In the genomic region with DNA sequence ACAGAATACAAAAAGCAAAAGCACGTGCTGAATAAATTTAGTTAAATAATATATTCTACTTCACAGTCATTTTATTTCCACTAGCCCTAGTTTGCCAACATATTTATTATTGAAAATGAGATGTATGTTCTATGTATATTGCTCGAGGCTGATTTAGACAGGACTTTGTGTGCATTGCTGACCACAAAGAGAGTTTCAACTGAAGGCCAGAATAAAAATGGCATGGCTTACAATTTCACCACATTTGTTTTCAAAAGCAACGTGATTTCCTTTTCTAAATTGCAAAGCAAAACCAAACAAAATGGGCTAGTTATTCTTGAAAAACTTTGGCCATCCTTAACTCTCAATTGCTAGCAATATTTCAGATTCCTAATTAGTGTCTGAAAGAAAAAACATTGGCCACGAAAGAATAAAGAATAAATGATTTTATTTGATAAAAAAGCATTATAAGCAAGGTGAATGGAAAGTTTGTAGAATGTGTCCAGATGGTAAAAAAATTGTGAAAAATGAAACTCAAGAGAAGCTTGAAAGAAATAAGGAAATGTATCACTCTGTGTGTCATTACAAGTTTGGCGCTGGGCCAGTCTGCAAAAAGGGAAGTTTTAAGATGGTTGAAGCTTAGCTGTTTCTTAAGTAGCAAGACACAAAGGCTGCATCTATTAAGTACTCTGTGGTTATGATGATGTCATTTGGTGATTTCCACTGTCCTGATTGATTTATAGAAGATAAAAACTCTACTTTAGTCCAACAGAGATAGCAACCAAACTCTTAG, we compare ENCODE assay signal across 1 cellular context.
TF ChIP-seq lines count a peak whose summit lies in the region.

No MANE protein-coding gene starts in this region.

TF ChIP-seq in GM12878, 131 proteins besides CTCF, POLR2A, EP300 and RAD21 (continued from another document and continues in another):
- TF ChIP-seq, protein P1, sequence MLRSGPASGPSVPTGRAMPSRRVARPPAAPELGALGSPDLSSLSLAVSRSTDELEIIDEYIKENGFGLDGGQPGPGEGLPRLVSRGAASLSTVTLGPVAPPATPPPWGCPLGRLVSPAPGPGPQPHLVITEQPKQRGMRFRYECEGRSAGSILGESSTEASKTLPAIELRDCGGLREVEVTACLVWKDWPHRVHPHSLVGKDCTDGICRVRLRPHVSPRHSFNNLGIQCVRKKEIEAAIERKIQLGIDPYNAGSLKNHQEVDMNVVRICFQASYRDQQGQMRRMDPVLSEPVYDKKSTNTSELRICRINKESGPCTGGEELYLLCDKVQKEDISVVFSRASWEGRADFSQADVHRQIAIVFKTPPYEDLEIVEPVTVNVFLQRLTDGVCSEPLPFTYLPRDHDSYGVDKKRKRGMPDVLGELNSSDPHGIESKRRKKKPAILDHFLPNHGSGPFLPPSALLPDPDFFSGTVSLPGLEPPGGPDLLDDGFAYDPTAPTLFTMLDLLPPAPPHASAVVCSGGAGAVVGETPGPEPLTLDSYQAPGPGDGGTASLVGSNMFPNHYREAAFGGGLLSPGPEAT (IDR thresholded peaks at IDR 0.05; ENCODE audit: low read depth) = peak; percentile 98
- TF ChIP-seq KDM1A (IDR thresholded peaks at IDR 0.05; ENCODE audit: borderline replicate concordance) = no peak
- no peak for TF ChIP-seq SMAD5 (IDR thresholded peaks at IDR 0.05; ENCODE audit: low read depth)
- peak; percentile 75 for TF ChIP-seq JUND (IDR thresholded peaks at IDR 0.05; ENCODE audit: low read depth, low read length)
- TF ChIP-seq RAD51 (IDR thresholded peaks at IDR 0.05) = no peak; the same call in 1 of the 2 replicates
- peak in 1 of 2 experiments; percentile 61; a peak in 2 of 4 replicates for TF ChIP-seq ETV6 (conservative IDR thresholded peaks at IDR 0.05 in 1 of 2, IDR thresholded peaks at IDR 0.05 in 1 of 2; ENCODE audit: borderline replicate concordance in 1 of 2, low read depth in 1 of 2)
- no peak for TF ChIP-seq CHD4 (IDR thresholded peaks at IDR 0.05)
- TF ChIP-seq, protein P2, sequence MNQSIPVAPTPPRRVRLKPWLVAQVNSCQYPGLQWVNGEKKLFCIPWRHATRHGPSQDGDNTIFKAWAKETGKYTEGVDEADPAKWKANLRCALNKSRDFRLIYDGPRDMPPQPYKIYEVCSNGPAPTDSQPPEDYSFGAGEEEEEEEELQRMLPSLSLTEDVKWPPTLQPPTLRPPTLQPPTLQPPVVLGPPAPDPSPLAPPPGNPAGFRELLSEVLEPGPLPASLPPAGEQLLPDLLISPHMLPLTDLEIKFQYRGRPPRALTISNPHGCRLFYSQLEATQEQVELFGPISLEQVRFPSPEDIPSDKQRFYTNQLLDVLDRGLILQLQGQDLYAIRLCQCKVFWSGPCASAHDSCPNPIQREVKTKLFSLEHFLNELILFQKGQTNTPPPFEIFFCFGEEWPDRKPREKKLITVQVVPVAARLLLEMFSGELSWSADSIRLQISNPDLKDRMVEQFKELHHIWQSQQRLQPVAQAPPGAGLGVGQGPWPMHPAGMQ (IDR thresholded peaks at IDR 0.05; ENCODE audit: borderline replicate concordance) = no peak
- TF ChIP-seq, protein P3, sequence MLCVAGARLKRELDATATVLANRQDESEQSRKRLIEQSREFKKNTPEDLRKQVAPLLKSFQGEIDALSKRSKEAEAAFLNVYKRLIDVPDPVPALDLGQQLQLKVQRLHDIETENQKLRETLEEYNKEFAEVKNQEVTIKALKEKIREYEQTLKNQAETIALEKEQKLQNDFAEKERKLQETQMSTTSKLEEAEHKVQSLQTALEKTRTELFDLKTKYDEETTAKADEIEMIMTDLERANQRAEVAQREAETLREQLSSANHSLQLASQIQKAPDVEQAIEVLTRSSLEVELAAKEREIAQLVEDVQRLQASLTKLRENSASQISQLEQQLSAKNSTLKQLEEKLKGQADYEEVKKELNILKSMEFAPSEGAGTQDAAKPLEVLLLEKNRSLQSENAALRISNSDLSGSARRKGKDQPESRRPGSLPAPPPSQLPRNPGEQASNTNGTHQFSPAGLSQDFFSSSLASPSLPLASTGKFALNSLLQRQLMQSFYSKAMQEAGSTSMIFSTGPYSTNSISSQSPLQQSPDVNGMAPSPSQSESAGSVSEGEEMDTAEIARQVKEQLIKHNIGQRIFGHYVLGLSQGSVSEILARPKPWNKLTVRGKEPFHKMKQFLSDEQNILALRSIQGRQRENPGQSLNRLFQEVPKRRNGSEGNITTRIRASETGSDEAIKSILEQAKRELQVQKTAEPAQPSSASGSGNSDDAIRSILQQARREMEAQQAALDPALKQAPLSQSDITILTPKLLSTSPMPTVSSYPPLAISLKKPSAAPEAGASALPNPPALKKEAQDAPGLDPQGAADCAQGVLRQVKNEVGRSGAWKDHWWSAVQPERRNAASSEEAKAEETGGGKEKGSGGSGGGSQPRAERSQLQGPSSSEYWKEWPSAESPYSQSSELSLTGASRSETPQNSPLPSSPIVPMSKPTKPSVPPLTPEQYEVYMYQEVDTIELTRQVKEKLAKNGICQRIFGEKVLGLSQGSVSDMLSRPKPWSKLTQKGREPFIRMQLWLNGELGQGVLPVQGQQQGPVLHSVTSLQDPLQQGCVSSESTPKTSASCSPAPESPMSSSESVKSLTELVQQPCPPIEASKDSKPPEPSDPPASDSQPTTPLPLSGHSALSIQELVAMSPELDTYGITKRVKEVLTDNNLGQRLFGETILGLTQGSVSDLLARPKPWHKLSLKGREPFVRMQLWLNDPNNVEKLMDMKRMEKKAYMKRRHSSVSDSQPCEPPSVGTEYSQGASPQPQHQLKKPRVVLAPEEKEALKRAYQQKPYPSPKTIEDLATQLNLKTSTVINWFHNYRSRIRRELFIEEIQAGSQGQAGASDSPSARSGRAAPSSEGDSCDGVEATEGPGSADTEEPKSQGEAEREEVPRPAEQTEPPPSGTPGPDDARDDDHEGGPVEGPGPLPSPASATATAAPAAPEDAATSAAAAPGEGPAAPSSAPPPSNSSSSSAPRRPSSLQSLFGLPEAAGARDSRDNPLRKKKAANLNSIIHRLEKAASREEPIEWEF (IDR thresholded peaks at IDR 0.05; ENCODE audit: insufficient replicate concordance, low read depth, low read length) = peak; percentile 56
- TF ChIP-seq RB1 (IDR thresholded peaks at IDR 0.05; ENCODE audit: borderline replicate concordance) = no peak
- no peak for TF ChIP-seq MYC (IDR thresholded peaks at IDR 0.05; ENCODE audit: insufficient read depth, insufficient read length, insufficient replicate concordance, low read length, severe bottlenecking)
- TF ChIP-seq, protein P4, sequence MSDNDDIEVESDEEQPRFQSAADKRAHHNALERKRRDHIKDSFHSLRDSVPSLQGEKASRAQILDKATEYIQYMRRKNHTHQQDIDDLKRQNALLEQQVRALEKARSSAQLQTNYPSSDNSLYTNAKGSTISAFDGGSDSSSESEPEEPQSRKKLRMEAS (IDR thresholded peaks at IDR 0.05; ENCODE audit: low read depth, low read length) = no peak; the same call in 1 of the 2 replicates
- TF ChIP-seq MEF2A (IDR thresholded peaks at IDR 0.05; ENCODE audit: insufficient read depth, low read depth, low read length) = peak; percentile 52; the same call in 1 of the 2 replicates
- no peak for TF ChIP-seq WRNIP1 (IDR thresholded peaks at IDR 0.05; ENCODE audit: borderline replicate concordance, low read depth, low read length)
- TF ChIP-seq, protein P5, sequence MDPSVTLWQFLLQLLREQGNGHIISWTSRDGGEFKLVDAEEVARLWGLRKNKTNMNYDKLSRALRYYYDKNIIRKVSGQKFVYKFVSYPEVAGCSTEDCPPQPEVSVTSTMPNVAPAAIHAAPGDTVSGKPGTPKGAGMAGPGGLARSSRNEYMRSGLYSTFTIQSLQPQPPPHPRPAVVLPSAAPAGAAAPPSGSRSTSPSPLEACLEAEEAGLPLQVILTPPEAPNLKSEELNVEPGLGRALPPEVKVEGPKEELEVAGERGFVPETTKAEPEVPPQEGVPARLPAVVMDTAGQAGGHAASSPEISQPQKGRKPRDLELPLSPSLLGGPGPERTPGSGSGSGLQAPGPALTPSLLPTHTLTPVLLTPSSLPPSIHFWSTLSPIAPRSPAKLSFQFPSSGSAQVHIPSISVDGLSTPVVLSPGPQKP (IDR thresholded peaks at IDR 0.05; ENCODE audit: low read depth, low read length) = no peak
- no peak; the same call in 1 of the 2 replicates for TF ChIP-seq ZNF217 (IDR thresholded peaks at IDR 0.05)
- TF ChIP-seq MXI1 (IDR thresholded peaks at IDR 0.05; ENCODE audit: low read depth, low read length) = no peak
- TF ChIP-seq, protein P6, sequence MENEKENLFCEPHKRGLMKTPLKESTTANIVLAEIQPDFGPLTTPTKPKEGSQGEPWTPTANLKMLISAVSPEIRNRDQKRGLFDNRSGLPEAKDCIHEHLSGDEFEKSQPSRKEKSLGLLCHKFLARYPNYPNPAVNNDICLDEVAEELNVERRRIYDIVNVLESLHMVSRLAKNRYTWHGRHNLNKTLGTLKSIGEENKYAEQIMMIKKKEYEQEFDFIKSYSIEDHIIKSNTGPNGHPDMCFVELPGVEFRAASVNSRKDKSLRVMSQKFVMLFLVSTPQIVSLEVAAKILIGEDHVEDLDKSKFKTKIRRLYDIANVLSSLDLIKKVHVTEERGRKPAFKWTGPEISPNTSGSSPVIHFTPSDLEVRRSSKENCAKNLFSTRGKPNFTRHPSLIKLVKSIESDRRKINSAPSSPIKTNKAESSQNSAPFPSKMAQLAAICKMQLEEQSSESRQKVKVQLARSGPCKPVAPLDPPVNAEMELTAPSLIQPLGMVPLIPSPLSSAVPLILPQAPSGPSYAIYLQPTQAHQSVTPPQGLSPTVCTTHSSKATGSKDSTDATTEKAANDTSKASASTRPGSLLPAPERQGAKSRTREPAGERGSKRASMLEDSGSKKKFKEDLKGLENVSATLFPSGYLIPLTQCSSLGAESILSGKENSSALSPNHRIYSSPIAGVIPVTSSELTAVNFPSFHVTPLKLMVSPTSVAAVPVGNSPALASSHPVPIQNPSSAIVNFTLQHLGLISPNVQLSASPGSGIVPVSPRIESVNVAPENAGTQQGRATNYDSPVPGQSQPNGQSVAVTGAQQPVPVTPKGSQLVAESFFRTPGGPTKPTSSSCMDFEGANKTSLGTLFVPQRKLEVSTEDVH (IDR thresholded peaks at IDR 0.05; ENCODE audit: low read depth, partially characterized antibody) = no peak
- TF ChIP-seq POU2F2 (IDR thresholded peaks at IDR 0.05; ENCODE audit: borderline replicate concordance, low read depth, low read length) = peak; percentile 76; the same call in 1 of the 3 replicates
- TF ChIP-seq, protein P7, sequence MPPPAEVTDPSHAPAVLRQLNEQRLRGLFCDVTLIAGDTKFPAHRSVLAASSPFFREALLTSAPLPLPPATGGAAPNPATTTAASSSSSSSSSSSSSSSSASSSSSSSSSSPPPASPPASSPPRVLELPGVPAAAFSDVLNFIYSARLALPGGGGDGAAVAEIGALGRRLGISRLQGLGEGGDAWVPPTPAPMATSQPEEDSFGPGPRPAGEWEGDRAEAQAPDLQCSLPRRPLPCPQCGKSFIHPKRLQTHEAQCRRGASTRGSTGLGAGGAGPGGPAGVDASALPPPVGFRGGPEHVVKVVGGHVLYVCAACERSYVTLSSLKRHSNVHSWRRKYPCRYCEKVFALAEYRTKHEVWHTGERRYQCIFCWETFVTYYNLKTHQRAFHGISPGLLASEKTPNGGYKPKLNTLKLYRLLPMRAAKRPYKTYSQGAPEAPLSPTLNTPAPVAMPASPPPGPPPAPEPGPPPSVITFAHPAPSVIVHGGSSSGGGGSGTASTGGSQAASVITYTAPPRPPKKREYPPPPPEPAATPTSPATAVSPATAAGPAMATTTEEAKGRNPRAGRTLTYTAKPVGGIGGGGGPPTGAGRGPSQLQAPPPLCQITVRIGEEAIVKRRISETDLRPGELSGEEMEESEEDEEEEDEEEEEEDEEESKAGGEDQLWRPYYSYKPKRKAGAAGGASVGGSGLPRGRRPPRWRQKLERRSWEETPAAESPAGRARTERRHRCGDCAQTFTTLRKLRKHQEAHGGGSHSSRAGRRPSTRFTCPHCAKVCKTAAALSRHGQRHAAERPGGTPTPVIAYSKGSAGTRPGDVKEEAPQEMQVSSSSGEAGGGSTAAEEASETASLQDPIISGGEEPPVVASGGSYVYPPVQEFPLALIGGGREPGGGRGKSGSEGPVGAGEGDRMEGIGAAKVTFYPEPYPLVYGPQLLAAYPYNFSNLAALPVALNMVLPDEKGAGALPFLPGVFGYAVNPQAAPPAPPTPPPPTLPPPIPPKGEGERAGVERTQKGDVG (CRISPR knock-in tag; IDR thresholded peaks at IDR 0.05) = no peak
- TF ChIP-seq FOXK2 (IDR thresholded peaks at IDR 0.05) = no peak
- no peak for TF ChIP-seq KAT2A (conservative IDR thresholded peaks at IDR 0.05; ENCODE audit: control insufficient read depth, low read depth, low read length)
- TF ChIP-seq STAT3 (IDR thresholded peaks at IDR 0.05; ENCODE audit: low read depth, low read length) = peak; percentile 70; the same call in 1 of the 2 replicates
- no peak for TF ChIP-seq CHD1 (IDR thresholded peaks at IDR 0.05; ENCODE audit: low read depth, low read length)
- TF ChIP-seq, protein P8, sequence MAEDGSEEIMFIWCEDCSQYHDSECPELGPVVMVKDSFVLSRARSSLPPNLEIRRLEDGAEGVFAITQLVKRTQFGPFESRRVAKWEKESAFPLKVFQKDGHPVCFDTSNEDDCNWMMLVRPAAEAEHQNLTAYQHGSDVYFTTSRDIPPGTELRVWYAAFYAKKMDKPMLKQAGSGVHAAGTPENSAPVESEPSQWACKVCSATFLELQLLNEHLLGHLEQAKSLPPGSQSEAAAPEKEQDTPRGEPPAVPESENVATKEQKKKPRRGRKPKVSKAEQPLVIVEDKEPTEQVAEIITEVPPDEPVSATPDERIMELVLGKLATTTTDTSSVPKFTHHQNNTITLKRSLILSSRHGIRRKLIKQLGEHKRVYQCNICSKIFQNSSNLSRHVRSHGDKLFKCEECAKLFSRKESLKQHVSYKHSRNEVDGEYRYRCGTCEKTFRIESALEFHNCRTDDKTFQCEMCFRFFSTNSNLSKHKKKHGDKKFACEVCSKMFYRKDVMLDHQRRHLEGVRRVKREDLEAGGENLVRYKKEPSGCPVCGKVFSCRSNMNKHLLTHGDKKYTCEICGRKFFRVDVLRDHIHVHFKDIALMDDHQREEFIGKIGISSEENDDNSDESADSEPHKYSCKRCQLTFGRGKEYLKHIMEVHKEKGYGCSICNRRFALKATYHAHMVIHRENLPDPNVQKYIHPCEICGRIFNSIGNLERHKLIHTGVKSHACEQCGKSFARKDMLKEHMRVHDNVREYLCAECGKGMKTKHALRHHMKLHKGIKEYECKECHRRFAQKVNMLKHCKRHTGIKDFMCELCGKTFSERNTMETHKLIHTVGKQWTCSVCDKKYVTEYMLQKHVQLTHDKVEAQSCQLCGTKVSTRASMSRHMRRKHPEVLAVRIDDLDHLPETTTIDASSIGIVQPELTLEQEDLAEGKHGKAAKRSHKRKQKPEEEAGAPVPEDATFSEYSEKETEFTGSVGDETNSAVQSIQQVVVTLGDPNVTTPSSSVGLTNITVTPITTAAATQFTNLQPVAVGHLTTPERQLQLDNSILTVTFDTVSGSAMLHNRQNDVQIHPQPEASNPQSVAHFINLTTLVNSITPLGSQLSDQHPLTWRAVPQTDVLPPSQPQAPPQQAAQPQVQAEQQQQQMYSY (CRISPR knock-in tag; IDR thresholded peaks at IDR 0.05) = no peak
- TF ChIP-seq, protein P9, sequence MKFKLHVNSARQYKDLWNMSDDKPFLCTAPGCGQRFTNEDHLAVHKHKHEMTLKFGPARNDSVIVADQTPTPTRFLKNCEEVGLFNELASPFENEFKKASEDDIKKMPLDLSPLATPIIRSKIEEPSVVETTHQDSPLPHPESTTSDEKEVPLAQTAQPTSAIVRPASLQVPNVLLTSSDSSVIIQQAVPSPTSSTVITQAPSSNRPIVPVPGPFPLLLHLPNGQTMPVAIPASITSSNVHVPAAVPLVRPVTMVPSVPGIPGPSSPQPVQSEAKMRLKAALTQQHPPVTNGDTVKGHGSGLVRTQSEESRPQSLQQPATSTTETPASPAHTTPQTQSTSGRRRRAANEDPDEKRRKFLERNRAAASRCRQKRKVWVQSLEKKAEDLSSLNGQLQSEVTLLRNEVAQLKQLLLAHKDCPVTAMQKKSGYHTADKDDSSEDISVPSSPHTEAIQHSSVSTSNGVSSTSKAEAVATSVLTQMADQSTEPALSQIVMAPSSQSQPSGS (IDR thresholded peaks at IDR 0.05; ENCODE audit: low read length) = peak; percentile 98
- no peak for TF ChIP-seq RBBP5 (conservative IDR thresholded peaks at IDR 0.05)
- TF ChIP-seq NFYA (IDR thresholded peaks at IDR 0.05; ENCODE audit: borderline replicate concordance, low read depth, low read length) = no peak
- peak; percentile 52 for TF ChIP-seq KLF5 (IDR thresholded peaks at IDR 0.05; ENCODE audit: partially characterized antibody)
- TF ChIP-seq SP1 (IDR thresholded peaks at IDR 0.05; ENCODE audit: low read depth, low read length) = peak; percentile 17
